ENCODE assay signal across 1 cellular context in genomic region chr5:34697308-34698108, GRCh38.
TF ChIP-seq lines count a peak whose summit lies in the region.

No MANE protein-coding gene starts in this region.

TF ChIP-seq in GM23338, 12 proteins besides CTCF, POLR2A, EP300 and RAD21 (continued from another document):
- TF ChIP-seq ZNF462 (CRISPR knock-in tag; IDR thresholded peaks at IDR 0.05) = no peak
